14 cellular contexts compared by ENCODE assay signal in the genomic region with DNA sequence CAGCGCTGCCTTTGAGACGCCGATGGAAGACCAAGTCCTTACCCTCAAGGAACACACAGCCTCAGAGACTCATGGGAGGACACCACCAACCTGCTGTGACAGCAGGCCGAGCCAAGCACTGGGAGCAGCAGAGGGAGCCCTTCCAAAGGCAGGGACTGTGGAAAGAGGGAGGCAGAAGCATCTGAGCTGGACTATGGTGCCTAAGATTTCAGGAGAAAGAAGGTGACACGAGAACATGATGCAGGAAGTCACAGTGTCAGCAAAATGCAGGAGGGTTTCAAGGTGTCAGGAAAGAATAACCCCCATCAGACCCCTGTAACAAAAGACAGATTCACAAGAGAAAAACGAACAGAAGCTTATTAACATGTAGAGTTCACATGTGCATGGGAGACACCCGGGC. TPM values are rescaled to one million over a fixed set of nuclear protein-coding genes. Genes with fewer than 3 reads are reported as not detected.
A peak's percentile ranks its signal among the peaks of the same experiment; 100 is the strongest.
DNase-seq lines count a peak whose midpoint lies in the region; ATAC-seq and TF ChIP-seq lines count a peak whose summit lies in the region.
"Had no signal": no experiment of that assay in that cellular context is flagged by ENCODE, and none has a peak within 500 bp of the region (broad histone marks: within the 10 kb centered on the region; RNA-seq: fewer than 3 reads in every experiment).

No MANE protein-coding gene starts in this region.

- no peak for ATAC-seq in HG02623 (IDR thresholded peaks at IDR 0.05; ENCODE audit: unreplicated experiment)
- no peak for ATAC-seq in GM19023 (IDR thresholded peaks at IDR 0.05; ENCODE audit: unreplicated experiment)

- no peaks in the 10 kb centered on the region for H3K36me3 Mint-ChIP-seq in HFFc6 (ENCODE audit: low read depth)

- H3K27me3 Mint-ChIP-seq in HFFc6 (ENCODE audit: insufficient read depth) = peaks cover 23% of the 10 kb centered on the region

- H3K27ac ChIP-seq in RWPE1 = no peak overlapping the region

- no peaks in the 10 kb centered on the region for H3K4me1 Mint-ChIP-seq in HFFc6 (ENCODE audit: low read depth)

- no peaks in the 10 kb centered on the region for H3K36me3 ChIP-seq in kidney epithelial cell (ENCODE audit: control insufficient read depth, insufficient read depth, low read length)

- no peaks in the 10 kb centered on the region for H3K27me3 ChIP-seq in kidney epithelial cell (ENCODE audit: control insufficient read depth, insufficient read depth, low read length)

- TF ChIP-seq CTCF in HFFc6 (IDR thresholded peaks at IDR 0.05) (peak; percentile 35; the same call in 1 of the 2 replicates), WI38 (IDR thresholded peaks at IDR 0.05; ENCODE audit: low read depth, low read length) (peak; percentile 23; the same call in 1 of the 2 replicates), kidney epithelial cell (IDR thresholded peaks at IDR 0.05; ENCODE audit: insufficient read depth, low read length, poor library complexity, severe bottlenecking) (peak; percentile 38), RWPE1 (conservative IDR thresholded peaks at IDR 0.05; ENCODE audit: low read depth) (no peak)

- CTCF ChIA-PET in RWPE1 (lab: Yijun Ruan, JAX) = interaction anchor here (0.6 to 1.6 kb wide), 2 partner anchors 19 to 51 kb away, joined by 3 to 4 read pairs; no protein-coding TSS in a partner anchor

- POLR2A ChIA-PET in RWPE1 (lab: Yijun Ruan, JAX; ENCODE audit: low non-redundant PET) = no interaction called here

- H3K9me3 Mint-ChIP-seq in HFFc6 = no peaks in the 10 kb centered on the region
- H3K9me3 Mint-ChIP-seq: T-helper 1 cell treated with Interleukin-12 subunit alpha and Interleukin-12 subunit beta and Interleukin-4 antibody, amounts not matched to agents 30 μg/mL and 1 μg/mL, for 36 hours had no signal

- H3K4me3 ChIP-seq in WI38 (ENCODE audit: low read depth, low read length) (no peak overlapping the region), kidney epithelial cell (ENCODE audit: low read depth, low read length) (no peak overlapping the region)

- H3K4me3 Mint-ChIP-seq in HFFc6 = no peak overlapping the region
- H3K4me3 Mint-ChIP-seq: T-helper 1 cell treated with Interleukin-12 subunit alpha and Interleukin-12 subunit beta and Interleukin-4 antibody, amounts not matched to agents 30 μg/mL and 1 μg/mL, for 36 hours had no signal

- DNase-seq in AG20443 (ENCODE audit: low spot score) (peak; percentile 38), HFFc6 (peak; percentile 24), kidney epithelial cell (ENCODE audit: low read depth) (no peak), NCI-H1048 (lab: John Stamatoyannopoulos, UW) (no peak), RWPE1 (ENCODE audit: low spot score) (no peak)
- DNase-seq: activated effector memory CD4-positive, alpha-beta T cell treated with anti-CD3 and anti-CD28 coated beads, Interleukin-2, amount 50 U/mL, for 16 hours; GDM1; midbrain; NCI-H187 treated with DMSO at 0.1 percent for 48 hours; stimulated activated CD4-positive, alpha-beta T cell treated with anti-CD3 and anti-CD28 coated beads, Interleukin-2, amount 100 ng/mL, for 24 hours had no signal

- no peak overlapping the region for H3K27ac Mint-ChIP-seq in HFFc6
- H3K27ac Mint-ChIP-seq: T-helper 1 cell treated with Interleukin-12 subunit alpha and Interleukin-12 subunit beta and Interleukin-4 antibody, amounts not matched to agents 30 μg/mL and 1 μg/mL, for 36 hours had no signal

RNA-seq across cellular contexts. Expression of a gene that starts 24.2 kb away (rescaled TPM):
- 100 to 1,000 TPM; 118 to 130 (median 125) TPM for total RNA-seq in HFFc6 (2021; fragmentation: NEBNext Ultra II Directional; extraction: Animal tissue kit (Norgen Biotek cat#: 25700))
- 240 and 250 TPM in 2 replicates for total RNA-seq in kidney epithelial cell

Comparison
In these comparisons a context has a peak if more than half of its experiments do, and no peak if none do; other contexts are left out.
1. DNase-seq: peak in AG20443 (single experiment) and HFFc6 (single experiment); none in kidney epithelial cell (single experiment), NCI-H1048 (single experiment) and RWPE1 (single experiment).